1 cellular context compared by ENCODE assay signal in genomic region chr1:155244368-155245162, GRCh38.
TF ChIP-seq lines count a peak whose summit lies in the region.

No MANE protein-coding gene starts in this region.

TF ChIP-seq in GM12878, 131 proteins besides CTCF, POLR2A, EP300 and RAD21 (continues in another document):
- no peak for TF ChIP-seq ZBTB11 (CRISPR knock-in tag; IDR thresholded peaks at IDR 0.05)
- no peak for TF ChIP-seq NR2C2 (IDR thresholded peaks at IDR 0.05; ENCODE audit: borderline replicate concordance, control insufficient read depth, insufficient read length, low read depth)
- TF ChIP-seq CEBPB (IDR thresholded peaks at IDR 0.05; ENCODE audit: borderline replicate concordance in 1 of 2, low read depth in 2 of 2, low read length in 2 of 2): no peak
- peak; percentile 96 for TF ChIP-seq TARDBP (IDR thresholded peaks at IDR 0.05; ENCODE audit: borderline replicate concordance)
- no peak for TF ChIP-seq ATF3 (IDR thresholded peaks at IDR 0.05; ENCODE audit: borderline replicate concordance, extremely low read depth, low read depth, low read length)
- peak; percentile 91; the same call in 1 of the 2 replicates for TF ChIP-seq POLR2AphosphoS2 (IDR thresholded peaks at IDR 0.05; ENCODE audit: low read depth, low read length)
- TF ChIP-seq CBX5 (IDR thresholded peaks at IDR 0.05; ENCODE audit: low read depth): peak; percentile 99
- peak; percentile 42 for TF ChIP-seq NRF1 (conservative IDR thresholded peaks at IDR 0.05; ENCODE audit: low read depth, low read length)
- peak; percentile 86 for TF ChIP-seq SMAD5 (IDR thresholded peaks at IDR 0.05; ENCODE audit: low read depth)
- 0 out of 2 replicates have a peak, but pooled peaks have one; percentile 44 for TF ChIP-seq PRDM15 (CRISPR knock-in tag; IDR thresholded peaks at IDR 0.05)
- TF ChIP-seq PML (IDR thresholded peaks at IDR 0.05; ENCODE audit: low read length): peak; percentile 97; the same call in 1 of the 2 replicates
- peak; percentile 98 for TF ChIP-seq PKNOX1 (IDR thresholded peaks at IDR 0.05)
- TF ChIP-seq NKRF (conservative IDR thresholded peaks at IDR 0.05): peak; percentile 62
- TF ChIP-seq BMI1 (IDR thresholded peaks at IDR 0.05; ENCODE audit: borderline replicate concordance): no peak
- TF ChIP-seq PBX3 (IDR thresholded peaks at IDR 0.05; ENCODE audit: insufficient replicate concordance, low read depth, low read length): peak; percentile 92
- TF ChIP-seq SRF (IDR thresholded peaks at IDR 0.05; ENCODE audit: low read depth in 2 of 2, low read length in 2 of 2): peak in 1 of 2 experiments; percentile 81; a peak in 2 of 4 replicates
- peak; percentile 73 for TF ChIP-seq POU2F2 (IDR thresholded peaks at IDR 0.05; ENCODE audit: borderline replicate concordance, low read depth, low read length)
- TF ChIP-seq ZNF217 (IDR thresholded peaks at IDR 0.05): peak; percentile 52; the same call in 1 of the 2 replicates
- peak; percentile 60; the same call in 1 of the 2 replicates for TF ChIP-seq NR2C1 (IDR thresholded peaks at IDR 0.05)
- no peak for TF ChIP-seq BRCA1 (IDR thresholded peaks at IDR 0.05; ENCODE audit: low read depth, low read length)
- TF ChIP-seq BCLAF1 (IDR thresholded peaks at IDR 0.05): 0 out of 2 replicates have a peak, but pooled peaks have one; percentile 27
- peak in 1 of 2 experiments; percentile 64; a peak in 2 of 3 replicates for TF ChIP-seq EGR1 (IDR thresholded peaks at IDR 0.05; ENCODE audit: borderline replicate concordance in 1 of 2, low read depth in 2 of 2, low read length in 2 of 2)
- TF ChIP-seq IKZF1 (conservative IDR thresholded peaks at IDR 0.05): peak; percentile 98
- no peak for TF ChIP-seq KAT2A (conservative IDR thresholded peaks at IDR 0.05; ENCODE audit: control insufficient read depth, low read depth, low read length)
- no peak for TF ChIP-seq SMC3 (IDR thresholded peaks at IDR 0.05; ENCODE audit: borderline replicate concordance, low read length)
- TF ChIP-seq ZBTB40 (IDR thresholded peaks at IDR 0.05; ENCODE audit: borderline replicate concordance): peak; percentile 48; the same call in 1 of the 2 replicates
- TF ChIP-seq CEBPZ (IDR thresholded peaks at IDR 0.05; ENCODE audit: low read depth, low read length): no peak
- TF ChIP-seq EZH2 (IDR thresholded peaks at IDR 0.05; ENCODE audit: borderline replicate concordance, control insufficient read depth, low read depth, low read length): no peak
